Comparison of ENCODE assay signal across 29 cellular contexts in the genomic region with DNA sequence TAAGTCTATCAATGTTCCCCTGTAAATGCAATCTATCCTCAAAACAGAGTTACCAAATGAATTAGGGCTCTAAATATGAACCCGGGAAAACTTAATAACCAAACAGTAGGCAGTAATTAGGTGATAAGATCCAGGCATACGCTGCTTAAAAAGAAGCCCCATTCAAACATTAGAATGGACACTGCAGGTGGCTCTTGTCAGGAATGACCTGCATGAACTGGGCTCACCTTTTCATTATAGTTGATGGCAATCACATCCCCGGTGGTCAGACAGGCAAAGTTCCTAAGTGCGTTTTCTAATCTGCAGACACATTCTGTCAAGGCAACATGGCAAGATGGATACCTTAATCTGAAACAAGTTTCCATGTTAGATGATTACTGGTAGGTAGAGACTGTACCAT. TPM values are rescaled to one million over a fixed set of nuclear protein-coding genes. Genes with fewer than 3 reads are reported as not detected.
"Had no signal": no experiment of that assay in that cellular context is flagged by ENCODE, and none has a peak within 500 bp of the region (broad histone marks: within the 10 kb centered on the region; RNA-seq: fewer than 3 reads in every experiment).

No MANE protein-coding gene starts in this region.

- H3K9ac ChIP-seq: parathyroid adenoma had no signal

- H3K27ac Mint-ChIP-seq: activated CD4-positive, alpha-beta T cell treated with anti-CD3 and anti-CD28 coated beads for 36 hours; activated naive CD8-positive, alpha-beta T cell treated with anti-CD3 and anti-CD28 coated beads, Interleukin-2, amount 10 ng/mL, durations not matched to agents 7 days and 5 days; activated T-helper 1 cell treated with anti-CD3 and anti-CD28 coated beads, Interleukin-12 subunit alpha, Interleukin-12 subunit beta, Interleukin-2, Interleukin-4 antibody, amounts not matched to agents 30 ng/mL and 10 ng/mL and 1 ng/mL, durations not matched to agents 14 hours and 24 hours and 36 hours; brain; stimulated activated memory B cell treated with anti-CD40 and anti-IgM and Interleukin-4, amounts not matched to agents 10 μg/mL and 1 μg/mL and 100 μg/mL, for 72 hours had no signal

- ATAC-seq: activated CD4-positive, alpha-beta T cell treated with anti-CD3 and anti-CD28 coated beads for 36 hours; effector memory CD8-positive, alpha-beta T cell; gastroesophageal sphincter; left colon; naive thymus-derived CD8-positive, alpha-beta T cell; psoas muscle; stimulated activated memory B cell treated with anti-CD40 and anti-IgM and Interleukin-4, amounts not matched to agents 10 μg/mL and 1 μg/mL and 100 μg/mL, for 72 hours had no signal

- DNase-seq: activated CD4-positive, alpha-beta T cell treated with anti-CD3 and anti-CD28 coated beads for 36 hours; activated CD4-positive, alpha-beta T cell treated with anti-CD3 and anti-CD28 coated beads, Interleukin-2, amount 50 U/mL, for 4 hours; activated CD4-positive, CD25-positive, alpha-beta regulatory T cell; activated naive CD8-positive, alpha-beta T cell treated with anti-CD3 and anti-CD28 coated beads, Interleukin-2, amount 10 ng/mL, durations not matched to agents 7 days and 5 days; dorsolateral prefrontal cortex; effector memory CD8-positive, alpha-beta T cell; erythroblast; head of caudate nucleus; hippocampal formation; left colon; mammary epithelial cell; naive thymus-derived CD8-positive, alpha-beta T cell; occipital lobe; psoas muscle; sigmoid colon; small intestine; stimulated activated CD4-positive, alpha-beta T cell treated with anti-CD3 and anti-CD28 coated beads, Interleukin-4, amount 100 ng/mL, for 24 hours; tibial artery had no signal

- H3K9me3 ChIP-seq: ascending aorta, gastroesophageal sphincter, psoas muscle, sigmoid colon, suprapubic skin, tibial artery had no signal

- H3K4me1 ChIP-seq: ascending aorta, gastroesophageal sphincter, parathyroid adenoma, psoas muscle, sigmoid colon, tibial artery had no signal

- H3K4me1 Mint-ChIP-seq: activated CD4-positive, alpha-beta T cell treated with anti-CD3 and anti-CD28 coated beads for 36 hours; brain; neural crest cell; stimulated activated memory B cell treated with anti-CD40 and anti-IgM and Interleukin-4, amounts not matched to agents 10 μg/mL and 1 μg/mL and 100 μg/mL, for 72 hours had no signal

- H3K4me3 Mint-ChIP-seq: activated CD4-positive, alpha-beta T cell treated with anti-CD3 and anti-CD28 coated beads for 36 hours; activated naive CD8-positive, alpha-beta T cell treated with anti-CD3 and anti-CD28 coated beads, Interleukin-2, amount 10 ng/mL, durations not matched to agents 7 days and 5 days; activated T-helper 1 cell treated with anti-CD3 and anti-CD28 coated beads, Interleukin-12 subunit alpha, Interleukin-12 subunit beta, Interleukin-2, Interleukin-4 antibody, amounts not matched to agents 30 ng/mL and 10 ng/mL and 1 ng/mL, durations not matched to agents 14 hours and 24 hours and 36 hours; brain; effector memory CD8-positive, alpha-beta T cell; naive thymus-derived CD8-positive, alpha-beta T cell; neural crest cell; stimulated activated memory B cell treated with anti-CD40 and anti-IgM and Interleukin-4, amounts not matched to agents 10 μg/mL and 1 μg/mL and 100 μg/mL, for 72 hours; T-helper 2 cell treated with Interferon-gamma antibody and Interleukin-4, amounts not matched to agents 5 μg/mL and 100 μg/mL, for 36 hours had no signal

- H3K27me3 Mint-ChIP-seq: activated CD4-positive, alpha-beta T cell treated with anti-CD3 and anti-CD28 coated beads for 36 hours; activated naive CD8-positive, alpha-beta T cell treated with anti-CD3 and anti-CD28 coated beads, Interleukin-2, amount 10 ng/mL, durations not matched to agents 7 days and 5 days; brain; effector memory CD8-positive, alpha-beta T cell; naive thymus-derived CD8-positive, alpha-beta T cell; stimulated activated memory B cell treated with anti-CD40 and anti-IgM and Interleukin-4, amounts not matched to agents 10 μg/mL and 1 μg/mL and 100 μg/mL, for 72 hours had no signal

- H3K9me3 Mint-ChIP-seq: activated naive CD8-positive, alpha-beta T cell treated with anti-CD3 and anti-CD28 coated beads, Interleukin-2, amount 10 ng/mL, durations not matched to agents 7 days and 5 days; activated T-helper 1 cell treated with anti-CD3 and anti-CD28 coated beads, Interleukin-12 subunit alpha, Interleukin-12 subunit beta, Interleukin-2, Interleukin-4 antibody, amounts not matched to agents 30 ng/mL and 10 ng/mL and 1 ng/mL, durations not matched to agents 14 hours and 24 hours and 36 hours; brain; effector memory CD8-positive, alpha-beta T cell; naive thymus-derived CD8-positive, alpha-beta T cell; neural crest cell; stimulated activated memory B cell treated with anti-CD40 and anti-IgM and Interleukin-4, amounts not matched to agents 10 μg/mL and 1 μg/mL and 100 μg/mL, for 72 hours; T-helper 2 cell treated with Interferon-gamma antibody and Interleukin-4, amounts not matched to agents 5 μg/mL and 100 μg/mL, for 36 hours had no signal

- H3K27me3 ChIP-seq: ascending aorta, cardiac muscle cell, dorsolateral prefrontal cortex, gastroesophageal sphincter, sigmoid colon, suprapubic skin, tibial artery had no signal

- H3K27ac ChIP-seq: ascending aorta, cardiac muscle cell, coronary artery, dorsolateral prefrontal cortex, gastroesophageal sphincter, parathyroid adenoma, psoas muscle, sigmoid colon, suprapubic skin, tibial artery had no signal

- H3K4me3 ChIP-seq: ascending aorta, cardiac muscle cell, coronary artery, dorsolateral prefrontal cortex, gastroesophageal sphincter, psoas muscle, sigmoid colon, suprapubic skin, tibial artery had no signal

RNA-seq across cellular contexts. Expression of a gene that starts 14.7 kb away (rescaled TPM):
- total RNA-seq: ascending aorta had no signal
